32 cellular contexts compared by ENCODE assay signal in the genomic region with DNA sequence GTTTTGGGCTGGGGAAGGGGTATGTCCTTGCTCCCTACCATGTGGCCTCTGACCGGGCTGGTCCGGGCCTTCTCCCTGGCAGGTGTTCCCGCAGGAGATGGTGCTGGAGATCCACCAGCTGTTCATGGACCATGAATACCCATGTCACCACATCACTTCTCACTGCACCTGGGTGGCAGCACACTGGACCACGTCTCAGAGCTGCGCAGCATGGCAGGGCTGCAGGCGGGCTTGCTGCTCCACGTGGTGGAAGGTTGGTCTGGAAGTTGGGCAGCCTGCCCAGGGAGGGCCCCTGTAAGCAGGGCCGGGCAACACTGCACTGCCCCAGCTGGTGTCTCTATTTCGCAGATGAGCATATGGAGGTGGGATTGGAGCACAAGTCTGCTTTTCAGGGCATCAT.
"Had no signal": no experiment of that assay in that cellular context is flagged by ENCODE, and none has a peak within 500 bp of the region (broad histone marks: within the 10 kb centered on the region; RNA-seq: fewer than 3 reads in every experiment).

No MANE protein-coding gene starts in this region.

- H3K27ac ChIP-seq: body of pancreas, breast epithelium, Peyer's patch, RWPE1, WERI-Rb-1 had no signal

- H3K27me3 Mint-ChIP-seq: activated CD4-positive, alpha-beta memory T cell treated with anti-CD3 and anti-CD28 coated beads, Interleukin-2, amount 10 ng/mL, durations not matched to agents 7 days and 5 days; activated CD8-positive, alpha-beta memory T cell treated with anti-CD3 and anti-CD28 coated beads, Interleukin-2, amount 10 ng/mL, durations not matched to agents 7 days and 5 days; activated naive CD8-positive, alpha-beta T cell treated with anti-CD3 and anti-CD28 coated beads for 36 hours had no signal

- H3K4me3 Mint-ChIP-seq: activated CD4-positive, alpha-beta memory T cell treated with anti-CD3 and anti-CD28 coated beads, Interleukin-2, amount 10 ng/mL, durations not matched to agents 7 days and 5 days; activated CD8-positive, alpha-beta memory T cell treated with anti-CD3 and anti-CD28 coated beads, Interleukin-2, amount 10 ng/mL, durations not matched to agents 7 days and 5 days; activated naive CD8-positive, alpha-beta T cell treated with anti-CD3 and anti-CD28 coated beads for 36 hours had no signal

- H3K9me3 ChIP-seq: body of pancreas, breast epithelium, Peyer's patch had no signal

- ATAC-seq: activated CD8-positive, alpha-beta memory T cell treated with anti-CD3 and anti-CD28 coated beads, Interleukin-2, amount 10 ng/mL, durations not matched to agents 7 days and 5 days; body of pancreas; PC-3 had no signal

- H3K36me3 ChIP-seq: breast epithelium had no signal

- H3K4me3 ChIP-seq: body of pancreas, breast epithelium, Peyer's patch had no signal

- H3K27me3 ChIP-seq: body of pancreas, breast epithelium, Peyer's patch had no signal

- FAIRE-seq: astrocyte had no signal

- H3K27ac Mint-ChIP-seq: activated CD4-positive, alpha-beta memory T cell treated with anti-CD3 and anti-CD28 coated beads, Interleukin-2, amount 10 ng/mL, durations not matched to agents 7 days and 5 days; activated CD8-positive, alpha-beta memory T cell treated with anti-CD3 and anti-CD28 coated beads, Interleukin-2, amount 10 ng/mL, durations not matched to agents 7 days and 5 days; activated naive CD8-positive, alpha-beta T cell treated with anti-CD3 and anti-CD28 coated beads for 36 hours had no signal

- DNase-seq: activated CD4-positive, alpha-beta memory T cell treated with anti-CD3 and anti-CD28 coated beads, Interleukin-2, amount 10 ng/mL, durations not matched to agents 7 days and 5 days; activated CD4-positive, alpha-beta T cell treated with anti-CD3 and anti-CD28 coated beads for 1 hour; activated CD4-positive, alpha-beta T cell treated with anti-CD3 and anti-CD28 coated beads for 48 hours; activated CD4-positive, CD25-positive, alpha-beta regulatory T cell; activated CD8-positive, alpha-beta memory T cell treated with anti-CD3 and anti-CD28 coated beads for 24 hours; activated CD8-positive, alpha-beta memory T cell treated with anti-CD3 and anti-CD28 coated beads, Interleukin-2, amount 10 ng/mL, durations not matched to agents 7 days and 5 days; activated CD8-positive, alpha-beta memory T cell treated with anti-CD3 and anti-CD28 coated beads, Interleukin-2, amount 50 U/mL, for 48 hours; activated effector memory CD4-positive, alpha-beta T cell treated with Interleukin-2 at 50 U/mL for 16 hours; activated naive CD4-positive, alpha-beta T cell treated with anti-CD3 and anti-CD28 coated beads, Interleukin-2, amount 50 U/mL, for 16 hours; activated naive CD8-positive, alpha-beta T cell treated with anti-CD3 and anti-CD28 coated beads for 36 hours; activated T-cell treated with anti-CD3 and anti-CD28 coated beads, Interleukin-2, amount 50 U/mL, for 48 hours; amniotic stem cell; body of pancreas; KG1; MM.1S; MV-4-11; NCI-H1092; NCI-H1436 treated with DMSO at 0.1 percent for 48 hours; NCI-H1694 treated with DMSO at 0.1 percent for 48 hours; NCI-H2029; NCI-H345; NCI-H524 treated with DMSO at 0.1 percent for 48 hours; PC-3; Peyer's patch; Right ventricle myocardium superior; SW 1271; T-helper 1 cell; T1000; WERI-Rb-1 had no signal

- H3K4me1 ChIP-seq: breast epithelium had no signal
